In genomic region chr17:81858967-81859905, GRCh38 we compare ENCODE assay signal across 8 cellular contexts.
A peak's percentile ranks its signal among the peaks of the same experiment; 100 is the strongest.
DNase-seq lines count a peak whose midpoint lies in the region; ATAC-seq and TF ChIP-seq lines count a peak whose summit lies in the region.

No MANE protein-coding gene starts in this region.

- POLR2A ChIA-PET in HEK293T (lab: Yijun Ruan, JAX): interaction anchor here (0.6 to 1.4 kb wide), 9 partner anchors 8 to 164 kb away, joined by 3 to 9 read pairs (median 3); partner anchors contain the start of genes CENPX, LRRC45, MCRIP1 and MRPL12

- H3K4me3 Mint-ChIP-seq in effector memory CD8-positive, alpha-beta T cell: peak overlapping the region; percentile 74 to 83

- H3K4me3 ChIP-seq in neutrophil (ENCODE audit: low read depth in 1 of 2, low read length in 1 of 2): peak overlapping the region; percentile 81 to 95

- H3K27ac ChIP-seq in neutrophil: peak overlapping the region; percentile 96

- H3K9me3 Mint-ChIP-seq in effector memory CD8-positive, alpha-beta T cell: no peaks in the 10 kb centered on the region

- no peaks in the 10 kb centered on the region for H3K27me3 ChIP-seq in neutrophil

- no peak for TF ChIP-seq CTCF in neutrophil (IDR thresholded peaks at IDR 0.05)

- ATAC-seq in effector memory CD8-positive, alpha-beta T cell (replicated peaks): no peak
- no peak for ATAC-seq in GM19351 (IDR thresholded peaks at IDR 0.05; ENCODE audit: unreplicated experiment)
- ATAC-seq in HG03439 (IDR thresholded peaks at IDR 0.05; ENCODE audit: unreplicated experiment): no peak

- H3K36me3 ChIP-seq in neutrophil: peaks cover 27% of the 10 kb centered on the region

- peak; percentile 12 for DNase-seq in COLO668 (lab: John Stamatoyannopoulos, UW; ENCODE audit: unreplicated experiment)
- DNase-seq in NCI-H69 (lab: John Stamatoyannopoulos, UW): peak; percentile 56
- no peak for DNase-seq in effector memory CD8-positive, alpha-beta T cell
- no peak for DNase-seq in HEK293T (ENCODE audit: extremely low spot score)
- DNase-seq in NCI-H226: no peak

- peaks cover 59 to 64% of the 10 kb centered on the region in 2 experiments for H3K4me1 ChIP-seq in neutrophil (ENCODE audit: control insufficient read depth in 1 of 2, insufficient read depth in 1 of 2, low read depth in 1 of 2, low read length in 1 of 2)

- peaks cover 75% of the 10 kb centered on the region for H3K36me3 Mint-ChIP-seq in effector memory CD8-positive, alpha-beta T cell (ENCODE audit: insufficient read depth)

- H3K9me3 ChIP-seq in neutrophil: no peaks in the 10 kb centered on the region

- peaks cover 30 to 38% of the 10 kb centered on the region in 2 donors for H3K4me1 Mint-ChIP-seq in effector memory CD8-positive, alpha-beta T cell (ENCODE audit: low read depth in 2 of 2)

- no peaks in the 10 kb centered on the region for H3K27me3 Mint-ChIP-seq in effector memory CD8-positive, alpha-beta T cell

- CTCF ChIA-PET in HEK293T (lab: Yijun Ruan, JAX): no interaction called here

- peak overlapping the region in 1 of 2 donors; percentile 95 for H3K27ac Mint-ChIP-seq in effector memory CD8-positive, alpha-beta T cell

TF ChIP-seq in HEK293T, 16 proteins besides CTCF, POLR2A, EP300 and RAD21:
- no peak for TF ChIP-seq SP1 (IDR thresholded peaks at IDR 0.05)
- TF ChIP-seq ELF4 (IDR thresholded peaks at IDR 0.05): no peak
- TF ChIP-seq FOXM1 (IDR thresholded peaks at IDR 0.05; ENCODE audit: borderline replicate concordance): no peak

Comparison
In these comparisons a context has a peak if more than half of its experiments do, and no peak if none do; other contexts are left out.
1. DNase-seq: peak in COLO668 (single experiment) and NCI-H69 (single experiment); none in effector memory CD8-positive, alpha-beta T cell (0 of 3), HEK293T (single experiment) and NCI-H226 (single experiment).